ENCODE assay signal across 1 cellular context in genomic region chr20:45484676-45485075, GRCh38.
TF ChIP-seq lines count a peak whose summit lies in the region.

No MANE protein-coding gene starts in this region.

TF ChIP-seq in H1, 55 proteins besides CTCF, POLR2A, EP300 and RAD21 (continued from another document):
- no peak for TF ChIP-seq ATF3 (IDR thresholded peaks at IDR 0.05; ENCODE audit: insufficient read depth, low read depth, low read length)
- TF ChIP-seq, protein P1, sequence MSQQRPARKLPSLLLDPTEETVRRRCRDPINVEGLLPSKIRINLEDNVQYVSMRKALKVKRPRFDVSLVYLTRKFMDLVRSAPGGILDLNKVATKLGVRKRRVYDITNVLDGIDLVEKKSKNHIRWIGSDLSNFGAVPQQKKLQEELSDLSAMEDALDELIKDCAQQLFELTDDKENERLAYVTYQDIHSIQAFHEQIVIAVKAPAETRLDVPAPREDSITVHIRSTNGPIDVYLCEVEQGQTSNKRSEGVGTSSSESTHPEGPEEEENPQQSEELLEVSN (IDR thresholded peaks at IDR 0.05), result peak; percentile 29; the same call in 1 of the 2 replicates
